Comparison of ENCODE assay signal across 1 cellular context in the genomic region with DNA sequence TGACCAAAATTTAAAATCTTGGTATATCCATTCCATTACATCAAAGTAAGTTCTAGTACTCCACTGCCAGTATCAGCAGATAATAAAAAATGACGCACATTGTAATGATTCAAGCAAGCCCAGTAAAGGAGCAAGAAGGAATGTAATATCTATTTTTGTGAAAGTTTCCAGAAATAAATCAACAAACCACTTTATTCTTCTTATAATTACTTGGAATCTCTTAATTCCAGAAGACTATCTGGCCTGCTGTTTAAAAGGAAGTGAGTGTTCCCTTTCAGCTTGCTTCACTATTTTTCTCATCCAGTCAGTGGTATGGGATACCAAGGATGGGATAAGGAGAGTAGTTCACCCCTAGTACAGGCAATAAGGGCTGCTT.
TF ChIP-seq lines count a peak whose summit lies in the region.

No MANE protein-coding gene starts in this region.

TF ChIP-seq in endothelial cell of umbilical vein, 7 proteins besides CTCF, POLR2A, EP300 and RAD21:
- TF ChIP-seq FOS (IDR thresholded peaks at IDR 0.05; ENCODE audit: borderline replicate concordance, insufficient read depth, low read length), result no peak
- no peak for TF ChIP-seq MYC (IDR thresholded peaks at IDR 0.05; ENCODE audit: low read depth, low read length)
- TF ChIP-seq, protein P1, sequence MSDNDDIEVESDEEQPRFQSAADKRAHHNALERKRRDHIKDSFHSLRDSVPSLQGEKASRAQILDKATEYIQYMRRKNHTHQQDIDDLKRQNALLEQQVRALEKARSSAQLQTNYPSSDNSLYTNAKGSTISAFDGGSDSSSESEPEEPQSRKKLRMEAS (IDR thresholded peaks at IDR 0.05; ENCODE audit: insufficient read depth, insufficient read length), result no peak
- no peak for TF ChIP-seq EZH2 (IDR thresholded peaks at IDR 0.05; ENCODE audit: borderline replicate concordance, low read depth, low read length, severe bottlenecking)
- TF ChIP-seq GATA2 (IDR thresholded peaks at IDR 0.05; ENCODE audit: insufficient read depth, insufficient read length, low read depth, low read length), result no peak
- TF ChIP-seq POLR2AphosphoS5 (IDR thresholded peaks at IDR 0.05; ENCODE audit: insufficient read depth, low read depth, low read length), result no peak
- no peak for TF ChIP-seq JUN (IDR thresholded peaks at IDR 0.05; ENCODE audit: borderline replicate concordance, insufficient read depth, insufficient read length, low read depth)
